In genomic region chr18:2568129-2568528, GRCh38 we compare ENCODE assay signal across 21 cellular contexts.
"Had no signal": no experiment of that assay in that cellular context is flagged by ENCODE, and none has a peak within 500 bp of the region (broad histone marks: within the 10 kb centered on the region; RNA-seq: fewer than 3 reads in every experiment).

No MANE protein-coding gene starts in this region.

- H3K4me3 ChIP-seq: adrenal gland, esophagus squamous epithelium, heart right ventricle, neural progenitor cell, prostate gland, right atrium auricular region, skin epidermis had no signal

- H3K27me3 ChIP-seq: adrenal gland, esophagus squamous epithelium, heart right ventricle, neural progenitor cell, right atrium auricular region had no signal

- H3K9me3 Mint-ChIP-seq: activated naive CD4-positive, alpha-beta T cell treated with anti-CD3 and anti-CD28 coated beads for 36 hours; dendritic cell treated with granulocyte-macrophage colony-stimulating factor and Interleukin-4, amounts not matched to agents 40 ng/mL and 50 ng/mL, for 4 days; immature natural killer cell; neural progenitor cell; stimulated activated naive CD8-positive, alpha-beta T cell treated with anti-CD3 and anti-CD28 coated beads, Interleukin-15, amount 100 ng/mL, for 72 hours had no signal

- H3K4me3 Mint-ChIP-seq: activated naive CD4-positive, alpha-beta T cell treated with anti-CD3 and anti-CD28 coated beads for 36 hours; dendritic cell treated with granulocyte-macrophage colony-stimulating factor and Interleukin-4, amounts not matched to agents 40 ng/mL and 50 ng/mL, for 4 days; neural progenitor cell had no signal

- H3K9me3 ChIP-seq: adrenal gland, esophagus squamous epithelium, heart right ventricle, prostate gland, right atrium auricular region had no signal

- H3K9ac ChIP-seq: neural progenitor cell had no signal

- H3K27me3 Mint-ChIP-seq: dendritic cell treated with granulocyte-macrophage colony-stimulating factor and Interleukin-4, amounts not matched to agents 40 ng/mL and 50 ng/mL, for 4 days; stimulated activated naive CD8-positive, alpha-beta T cell treated with anti-CD3 and anti-CD28 coated beads, Interleukin-15, amount 100 ng/mL, for 72 hours had no signal

- DNase-seq: activated CD4-positive, alpha-beta T cell treated with anti-CD3 and anti-CD28 coated beads, Interleukin-2, amount 50 U/mL, for 1 hour; activated CD4-positive, CD25-positive, alpha-beta regulatory T cell treated with anti-CD3 and anti-CD28 coated beads, Interleukin-2, amount 50 U/mL, for 72 hours; activated CD8-positive, alpha-beta memory T cell treated with anti-CD3 and anti-CD28 coated beads, Interleukin-2, amount 50 U/mL, for 4 hours; activated naive CD4-positive, alpha-beta T cell treated with anti-CD3 and anti-CD28 coated beads for 36 hours; adrenal gland; cerebellar nuclear complex; effector CD8-positive, alpha-beta T cell; esophagus squamous epithelium; heart right ventricle; immature natural killer cell; kidney glomerular epithelial cell; mesendoderm; stimulated activated naive CD8-positive, alpha-beta T cell treated with anti-CD3 and anti-CD28 coated beads, Interleukin-15, amount 100 ng/mL, for 72 hours; T-helper 2 cell; trophoblast cell had no signal

- H3K36me3 ChIP-seq: adrenal gland, prostate gland, right atrium auricular region had no signal

- ATAC-seq: heart right ventricle; stimulated activated naive CD8-positive, alpha-beta T cell treated with anti-CD3 and anti-CD28 coated beads, Interleukin-15, amount 100 ng/mL, for 72 hours had no signal

- H3K4me1 ChIP-seq: prostate gland had no signal

- H3K27ac ChIP-seq: adrenal gland, esophagus squamous epithelium, heart right ventricle, neural progenitor cell, prostate gland, right atrium auricular region, skin epidermis, VCaP had no signal

- H2AFZ ChIP-seq: neural progenitor cell had no signal

- H3K4me2 ChIP-seq: neural progenitor cell had no signal

- H3K27ac Mint-ChIP-seq: activated naive CD4-positive, alpha-beta T cell treated with anti-CD3 and anti-CD28 coated beads for 36 hours; dendritic cell treated with granulocyte-macrophage colony-stimulating factor and Interleukin-4, amounts not matched to agents 40 ng/mL and 50 ng/mL, for 4 days; neural progenitor cell; stimulated activated naive CD8-positive, alpha-beta T cell treated with anti-CD3 and anti-CD28 coated beads, Interleukin-15, amount 100 ng/mL, for 72 hours had no signal
